12 cellular contexts compared by ENCODE assay signal in genomic region chr5:26553079-26553478, GRCh38.
DNase-seq lines count a peak whose midpoint lies in the region; ATAC-seq, FAIRE-seq and TF ChIP-seq lines count a peak whose summit lies in the region.
"Had no signal": no experiment of that assay in that cellular context is flagged by ENCODE, and none has a peak within 500 bp of the region (broad histone marks: within the 10 kb centered on the region; RNA-seq: fewer than 3 reads in every experiment).

No MANE protein-coding gene starts in this region.

- H3K4me1 Mint-ChIP-seq in Caco-2 (ENCODE audit: low read depth, unreplicated experiment) = no peaks in the 10 kb centered on the region
- H3K4me1 Mint-ChIP-seq: CD8-positive, alpha-beta memory T cell had no signal

- intact Hi-C loops in Caco-2 (cut with micrococcal nuclease; ENCODE audit: unreplicated experiment) = no loop called here

- no peaks in the 10 kb centered on the region for H3K27me3 Mint-ChIP-seq in Caco-2 (ENCODE audit: insufficient read depth, unreplicated experiment)
- H3K27me3 Mint-ChIP-seq: CD8-positive, alpha-beta memory T cell had no signal

- no peaks in the 10 kb centered on the region for H3K4me1 ChIP-seq in Caco-2
- H3K4me1 ChIP-seq: Peyer's patch had no signal

- BruUV-seq in Caco-2 (replicated peaks; lab: Mats Ljungman, UMichigan) = no TSS peak

- peak; percentile 79 for DNase-seq in G401 (ENCODE audit: low spot score)
- peak; percentile 66 for DNase-seq in NCI-H187 treated with DMSO at 0.1 percent for 48 hours (lab: John Stamatoyannopoulos, UW)
- DNase-seq in COLO829 (ENCODE audit: low spot score) = no peak
- no peak for DNase-seq in Caco-2
- DNase-seq: CD8-positive, alpha-beta memory T cell; Peyer's patch; stimulated activated CD4-positive, alpha-beta T cell treated with anti-CD3 and anti-CD28 coated beads, Interleukin-4, amount 100 ng/mL, for 24 hours had no signal

- H3K36me3 ChIP-seq in Caco-2 (ENCODE audit: control insufficient read depth, insufficient read depth, low read length) = no peaks in the 10 kb centered on the region
- H3K36me3 ChIP-seq: Peyer's patch had no signal

- no peak overlapping the region for H3K4me3 Mint-ChIP-seq in Caco-2 (ENCODE audit: unreplicated experiment)
- H3K4me3 Mint-ChIP-seq: CD8-positive, alpha-beta memory T cell had no signal

- POLR2A ChIA-PET in Caco-2 (lab: Charles Lee) = no interaction called here

- H3K9me3 Mint-ChIP-seq in Caco-2 (ENCODE audit: unreplicated experiment) = no peaks in the 10 kb centered on the region

- peak; percentile 71 for FAIRE-seq in islet of Langerhans (lab: Jason Lieb, UNC)
- FAIRE-seq: K562 had no signal

- H3K36me3 Mint-ChIP-seq in Caco-2 (ENCODE audit: insufficient read depth, unreplicated experiment) = no peaks in the 10 kb centered on the region
- H3K36me3 Mint-ChIP-seq: CD8-positive, alpha-beta memory T cell had no signal

- H3K9me3 ChIP-seq in Caco-2 = no peaks in the 10 kb centered on the region
- H3K9me3 ChIP-seq: Peyer's patch had no signal

- in situ Hi-C loops in G401 (cut with HindIII; ENCODE audit: low sequenced_read_pairs) = no loop called here

- no peak for ATAC-seq in GM21423 (IDR thresholded peaks at IDR 0.05; ENCODE audit: unreplicated experiment)
- ATAC-seq in GM19467 (IDR thresholded peaks at IDR 0.05; ENCODE audit: unreplicated experiment) = no peak
- ATAC-seq: K562 had no signal

- no peak overlapping the region for H3K4me3 ChIP-seq in Caco-2 (ENCODE audit: low read depth, low read length)
- H3K4me3 ChIP-seq: K562, Peyer's patch had no signal

- no peak overlapping the region for H3K27ac Mint-ChIP-seq in Caco-2 (ENCODE audit: unreplicated experiment)
- H3K27ac Mint-ChIP-seq: CD8-positive, alpha-beta memory T cell had no signal

- CTCF ChIA-PET in Caco-2 (lab: Charles Lee) = no interaction called here

- TF ChIP-seq CTCF in Caco-2 (IDR thresholded peaks at IDR 0.05; ENCODE audit: insufficient read depth in 1 of 2, low read depth in 1 of 2, low read length in 1 of 2, severe bottlenecking in 1 of 2, unreplicated experiment in 1 of 2) = no peak

- no peaks in the 10 kb centered on the region for H3K27me3 ChIP-seq in Caco-2 (replicated peaks; ENCODE audit: control insufficient read depth, insufficient read depth, low read length)
- H3K27me3 ChIP-seq: Peyer's patch had no signal

TF ChIP-seq in PFSK-1, 5 proteins besides CTCF, POLR2A, EP300 and RAD21:
- TF ChIP-seq FOXP2 (optimal IDR thresholded peaks at IDR 0.05; ENCODE audit: borderline replicate concordance, extremely low read depth, extremely low read length, insufficient read depth) (peak; percentile 70), SIN3A (IDR thresholded peaks at IDR 0.05; ENCODE audit: borderline replicate concordance, insufficient read depth, low read length) (no peak), REST (IDR thresholded peaks at IDR 0.05; ENCODE audit: insufficient read depth in 1 of 2, low read depth in 2 of 2, low read length in 2 of 2) (peak in 1 of 2 experiments; percentile 74; a peak in 2 of 4 replicates), POLR2AphosphoS5 (IDR thresholded peaks at IDR 0.05; ENCODE audit: low read depth, low read length) (peak; percentile 47; the same call in 1 of the 2 replicates)
TF ChIP-seq in PFSK-1: peak in this region for 3.

Comparison
In these comparisons a context has a peak if more than half of its experiments do, and no peak if none do; other contexts are left out.
1. DNase-seq: peak in G401 (single experiment) and NCI-H187 treated with DMSO at 0.1 percent for 48 hours (single experiment); none in COLO829 (single experiment) and Caco-2 (0 of 2).